14 cellular contexts compared by ENCODE assay signal in the genomic region with DNA sequence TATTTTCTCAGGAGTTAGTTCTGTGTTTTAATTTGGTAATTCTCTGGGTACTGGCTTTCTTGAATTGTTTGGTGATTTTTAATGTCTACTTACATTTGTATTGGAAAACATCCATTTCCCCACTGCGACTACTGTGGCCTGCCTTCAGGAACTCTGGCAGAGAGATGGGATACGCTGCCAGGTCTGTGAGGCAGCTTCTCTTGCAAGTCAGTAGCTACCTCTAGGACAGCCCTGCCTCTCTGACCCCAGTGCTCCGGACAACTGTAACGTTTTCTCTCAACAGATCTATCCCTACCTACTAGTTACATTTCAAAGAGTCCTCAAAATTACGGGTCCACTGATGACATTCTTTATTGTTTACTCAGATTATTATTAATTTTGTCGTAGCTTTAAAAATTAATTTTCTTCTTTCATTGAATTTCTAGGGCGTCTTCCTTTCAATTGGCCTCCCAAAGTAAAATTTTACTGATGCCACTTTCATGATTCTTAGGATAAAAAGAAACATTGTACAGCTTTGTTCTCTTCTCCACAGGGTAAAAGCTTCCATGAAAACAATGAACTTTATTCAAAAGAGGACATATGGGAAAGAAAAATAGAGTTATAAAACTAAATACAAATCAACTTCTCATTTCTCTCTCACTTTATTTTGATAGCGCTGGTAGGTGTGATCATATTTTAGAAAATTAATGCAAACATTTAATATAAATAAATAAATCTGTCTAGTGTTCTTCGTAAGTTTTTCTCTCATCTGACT.
DNase-seq lines count a peak whose midpoint lies in the region; ATAC-seq and TF ChIP-seq lines count a peak whose summit lies in the region.
"Had no signal": no experiment of that assay in that cellular context is flagged by ENCODE, and none has a peak within 500 bp of the region (broad histone marks: within the 10 kb centered on the region; RNA-seq: fewer than 3 reads in every experiment).

No MANE protein-coding gene starts in this region.

- ATAC-seq in upper lobe of left lung (ENCODE audit: low FRiP score in 2 of 2) (no peak), HG02642 (IDR thresholded peaks at IDR 0.05; ENCODE audit: poor library complexity, unreplicated experiment) (no peak)
- no peak for ATAC-seq in activated CD4-positive, CD25-positive, alpha-beta regulatory T cell treated with anti-CD3 and anti-CD28 coated beads, Interleukin-2, amount 50 U/mL, for 24 hours
- ATAC-seq: GM12878, K562 had no signal

- H3K4me1 ChIP-seq in upper lobe of left lung, result no peaks in the 10 kb centered on the region

- 76 to 83% methylated on average over 9 of the region's 9 CpGs for WGBS in upper lobe of left lung, 2 donors

- no peak for TF ChIP-seq POLR2A in upper lobe of left lung (IDR thresholded peaks at IDR 0.05)

- TF ChIP-seq EP300 in upper lobe of left lung (IDR thresholded peaks at IDR 0.05), result no peak

- H3K4me3 ChIP-seq in upper lobe of left lung, result no peak overlapping the region
- H3K4me3 ChIP-seq: BLaER1 treated with 17β-estradiol and CSF1 and Interleukin-3, amounts not matched to agents 10 nM and 100 nM; GM12878; K562 had no signal

- peak overlapping the region; percentile 96 for H3K27ac ChIP-seq in angular gyrus (ENCODE audit: low read depth, low read length)
- no peak overlapping the region for H3K27ac ChIP-seq in upper lobe of left lung
- H3K27ac ChIP-seq: BLaER1 treated with 17β-estradiol and CSF1 and Interleukin-3, amounts not matched to agents 10 nM and 100 nM had no signal

- TF ChIP-seq CTCF in upper lobe of left lung (IDR thresholded peaks at IDR 0.05), result no peak

- no peaks in the 10 kb centered on the region for H3K9me3 ChIP-seq in upper lobe of left lung
- H3K9me3 ChIP-seq: BLaER1 treated with 17β-estradiol and CSF1 and Interleukin-3, amounts not matched to agents 10 nM and 100 nM had no signal

- no peaks in the 10 kb centered on the region for H3K36me3 ChIP-seq in upper lobe of left lung
- H3K36me3 ChIP-seq: BLaER1 treated with 17β-estradiol and CSF1 and Interleukin-3, amounts not matched to agents 10 nM and 100 nM had no signal

- DNase-seq in globus pallidus (ENCODE audit: low spot score) (peak; percentile 80), pons (ENCODE audit: low spot score) (peak; percentile 91), upper lobe of left lung (no peak), NCI-H69 (lab: John Stamatoyannopoulos, UW) (no peak)
- DNase-seq: ACHN; CD4-positive, CD25-positive, alpha-beta regulatory T cell; DMS79; H7 had no signal

- H3K27me3 ChIP-seq in upper lobe of left lung, result no peaks in the 10 kb centered on the region
- H3K27me3 ChIP-seq: BLaER1 treated with 17β-estradiol and CSF1 and Interleukin-3, amounts not matched to agents 10 nM and 100 nM had no signal

Comparison
In these comparisons a context has a peak if more than half of its experiments do, and no peak if none do; other contexts are left out.
1. DNase-seq: peak in globus pallidus (single experiment) and pons (single experiment); none in upper lobe of left lung (0 of 2) and NCI-H69 (single experiment).